14 cellular contexts compared by ENCODE assay signal in genomic region chr5:138903113-138903789, GRCh38. TPM values are rescaled to one million over a fixed set of nuclear protein-coding genes. Genes with fewer than 3 reads are reported as not detected.
DNase-seq lines count a peak whose midpoint lies in the region; ATAC-seq, FAIRE-seq and TF ChIP-seq lines count a peak whose summit lies in the region.
"Had no signal": no experiment of that assay in that cellular context is flagged by ENCODE, and none has a peak within 500 bp of the region (broad histone marks: within the 10 kb centered on the region; RNA-seq: fewer than 3 reads in every experiment).

No MANE protein-coding gene starts in this region.

- peak; percentile 31 for DNase-seq in HT-29 (ENCODE audit: low spot score)
- DNase-seq in K562 (ENCODE audit: extremely low read depth in 1 of 4, low spot score in 3 of 4), result no peak
- DNase-seq in glomerular visceral epithelial cell (ENCODE audit: extremely low spot score), result peak; percentile 33
- DNase-seq in smooth muscle cell (lab: John Stamatoyannopoulos, UW; ENCODE audit: unreplicated experiment), result no peak
- no peak for DNase-seq in DMS153 treated with DMSO at 0.1 percent for 48 hours (lab: John Stamatoyannopoulos, UW; ENCODE audit: unreplicated experiment)
- DNase-seq: activated gamma-delta T cell, COR-L47, midbrain, NCI-H146, NCI-H69, substantia nigra had no signal

- no peak overlapping the region for H3K4me3 ChIP-seq in K562
- H3K4me3 ChIP-seq in smooth muscle cell, result no peak overlapping the region
- H3K4me3 ChIP-seq: SK-N-MC had no signal

- FAIRE-seq in K562 (lab: Jason Lieb, UNC), result peak; percentile 26

- H3K4me2 ChIP-seq in K562 (ENCODE audit: insufficient read depth, low read length) (no peak overlapping the region), smooth muscle cell (no peak overlapping the region)

- H3K4me1 ChIP-seq in K562 (replicated peaks in 1 of 2; ENCODE audit: control insufficient read depth in 2 of 2, insufficient read depth in 2 of 2, low read length in 2 of 2) (peaks cover 0 to 8% of the 10 kb centered on the region in 2 experiments; a peak in 2 of 5 replicates), smooth muscle cell (ENCODE audit: low read depth) (no peaks in the 10 kb centered on the region)

- H2AFZ ChIP-seq in K562 (ENCODE audit: low read depth, low read length) (no peak overlapping the region), smooth muscle cell (ENCODE audit: low read depth) (no peak overlapping the region)

- H3K79me2 ChIP-seq in K562 (ENCODE audit: control insufficient read depth, insufficient read depth, low read length) (no peaks in the 10 kb centered on the region), smooth muscle cell (ENCODE audit: low read depth) (peaks cover 19% of the 10 kb centered on the region)

- H3K27me3 ChIP-seq in K562 (ENCODE audit: control insufficient read depth in 2 of 2, insufficient read depth in 2 of 2, low read length in 2 of 2) (no peaks in the 10 kb centered on the region), smooth muscle cell (ENCODE audit: low read depth) (no peaks in the 10 kb centered on the region)

- TF ChIP-seq RAD21 in K562 (CRISPR knock-in tag; conservative IDR thresholded peaks at IDR 0.05 in 1 of 2, IDR thresholded peaks at IDR 0.05 in 1 of 2), result no peak

- no peak for TF ChIP-seq POLR2A in K562 (conservative IDR thresholded peaks at IDR 0.05)

- POLR2A ChIA-PET in K562 (lab: Yijun Ruan, JAX), result interaction anchor here (1.0 kb wide), 1 partner anchor 25 kb away, joined by 3 read pairs; no protein-coding TSS in a partner anchor

- CTCF ChIA-PET in K562 (lab: Yijun Ruan, JAX; ENCODE audit: low intra/inter-chr PET ratio), result no interaction called here

- TF ChIP-seq EP300 in K562 (IDR thresholded peaks at IDR 0.05; ENCODE audit: low read length), result no peak

- peaks cover 4% of the 10 kb centered on the region for H3F3A ChIP-seq in smooth muscle cell (ENCODE audit: low read depth)

- in situ Hi-C loops in K562 (cut with MboI), result no loop called here

- no peaks in the 10 kb centered on the region for H3K9me3 ChIP-seq in K562 (replicated peaks; ENCODE audit: control insufficient read depth, insufficient read depth, low read depth, low read length)
- no peaks in the 10 kb centered on the region for H3K9me3 ChIP-seq in smooth muscle cell (replicated peaks; ENCODE audit: low read depth)

- H3K9ac ChIP-seq in K562 (ENCODE audit: insufficient read depth in 1 of 2, low read depth in 2 of 2, low read length in 2 of 2) (no peak overlapping the region), smooth muscle cell (ENCODE audit: low read depth) (peak overlapping the region; percentile 13)

- no TSS peak for BruUV-seq in K562 (replicated peaks; lab: Mats Ljungman, UMichigan)

- H3K27ac ChIP-seq in K562 (ENCODE audit: extremely low read depth, low read depth, low read length), result no peak overlapping the region
- peak overlapping the region; percentile 66 for H3K27ac ChIP-seq in smooth muscle cell (ENCODE audit: low read depth)
- H3K27ac ChIP-seq: SK-N-MC had no signal

- 89% methylated on average over 10 of the region's 10 CpGs for WGBS in K562 (ENCODE audit: insufficient coverage, low coverage, missing lambda C conversion rate)
- WGBS in smooth muscle cell (ENCODE audit: low lambda C conversion rate), result 76% methylated on average over 10 of the region's 10 CpGs

- intact Hi-C loops in K562 (cut with micrococcal nuclease), result no loop called here

- TF ChIP-seq CTCF in K562 (IDR thresholded peaks at IDR 0.05 in 2 of 3, conservative IDR thresholded peaks at IDR 0.05 in 1 of 3; ENCODE audit: insufficient read depth in 2 of 3, low read depth in 1 of 3, low read length in 3 of 3) (no peak), smooth muscle cell (IDR thresholded peaks at IDR 0.05; ENCODE audit: borderline replicate concordance, insufficient read depth, poor library complexity, severe bottlenecking) (no peak)

- no peaks in the 10 kb centered on the region for H4K20me1 ChIP-seq in K562 (replicated peaks; ENCODE audit: control insufficient read depth, insufficient read depth, low read length)
- peaks cover 38% of the 10 kb centered on the region for H4K20me1 ChIP-seq in smooth muscle cell (ENCODE audit: low read depth)

- no peaks in the 10 kb centered on the region for H3K9me1 ChIP-seq in K562 (ENCODE audit: control insufficient read depth, insufficient read depth, low read length)

- H3K36me3 ChIP-seq in K562 (ENCODE audit: control insufficient read depth, insufficient read depth, low read length) (peaks cover 14% of the 10 kb centered on the region; the same call in 2 of the 3 replicates), smooth muscle cell (ENCODE audit: low read depth) (peaks cover 17% of the 10 kb centered on the region)

- no peak for ATAC-seq in K562
- ATAC-seq in HG03342 (IDR thresholded peaks at IDR 0.05; ENCODE audit: unreplicated experiment), result no peak
- ATAC-seq in HG03175 (IDR thresholded peaks at IDR 0.05; ENCODE audit: unreplicated experiment), result no peak

TF ChIP-seq in K562, 482 proteins besides CTCF, POLR2A, EP300 and RAD21:
- TF ChIP-seq RBM17 (IDR thresholded peaks at IDR 0.05; ENCODE audit: borderline replicate concordance, low read depth, low read length) (no peak), HMG20B (CRISPR knock-in tag; IDR thresholded peaks at IDR 0.05) (no peak), POU5F1 (IDR thresholded peaks at IDR 0.05; ENCODE audit: borderline replicate concordance, low read depth, low read length, partially characterized antibody) (no peak), ZBTB26 (CRISPR knock-in tag; IDR thresholded peaks at IDR 0.05) (no peak), ASH1L (IDR thresholded peaks at IDR 0.05; ENCODE audit: borderline replicate concordance, low read depth, partially characterized antibody) (no peak), JUND (IDR thresholded peaks at IDR 0.05; ENCODE audit: borderline replicate concordance, low read depth, low read length) (no peak), JUND (tag; IDR thresholded peaks at IDR 0.05; ENCODE audit: borderline replicate concordance, low read depth, low read length) (no peak)

RNA-seq across cellular contexts. Expression of gene LRRTM2, which starts 28.1 kb away (rescaled TPM):
- not detected in 2 replicates for total RNA-seq in HT-29 (2014; rRNA removed; shearing (Covaris generic))
- total RNA-seq in K562 (2011; cell fraction: chromatin; rRNA removed; ENCODE audit: low replicate concordance), result 0.07 TPM in 1 of 2 replicates, not detected in the other
- total RNA-seq in K562 (2011; cell fraction: nucleolus; rRNA removed), result not detected in 2 replicates
- total RNA-seq in K562 (2011; cell fraction: nucleoplasm; rRNA removed), result not detected in 2 replicates
- under 0.01 TPM in 1 of 2 replicates, not detected in the other for total RNA-seq in K562 (2014; rRNA removed)
- not detected in 2 replicates for total RNA-seq in K562 (2014; rRNA removed; fragmentation: Illumina TruSeq; extraction: Trizol)
- 0.07 TPM in 1 of 2 replicates, not detected in the other for total RNA-seq in K562 (2015; rRNA removed; fragmentation: Illumina TruSeq; extraction: Trizol)
- total RNA-seq in K562 (2021), result not detected in 2 replicates
- 0.03 TPM in 1 of 2 replicates, not detected in the other for polyA plus RNA-seq in K562 (2011; rRNA removed)
- polyA plus RNA-seq in K562 (2011; cell fraction: cytosol; rRNA removed), result not detected in 2 replicates
- 0.03 and 0.04 TPM in 2 replicates for polyA plus RNA-seq in K562 (2011; cell fraction: nucleus; rRNA removed)
- polyA plus RNA-seq in K562 (2012), result 0.01 and 0.08 TPM in 2 replicates
- 0.07 TPM in 1 of 2 replicates, not detected in the other for polyA plus RNA-seq in K562 (2014; fragmentation: Illumina TruSeq; extraction: Trizol)
- under 1 TPM; 0.01 to 0.03 TPM for polyA plus RNA-seq in K562 (2014; fragmentation: Nextera tagmentation; extraction: Ambion mirVana)
- not detected in 2 replicates for polyA plus RNA-seq in K562 (2014; rRNA removed)
- not detected in 2 replicates for polyA minus RNA-seq in K562 (2011; rRNA and poly(A)+ RNA removed)
- not detected in 2 replicates for polyA minus RNA-seq in K562 (2011; cell fraction: cytosol; rRNA and poly(A)+ RNA removed)
- polyA minus RNA-seq in K562 (2011; cell fraction: nucleus; rRNA and poly(A)+ RNA removed), result 0.11 TPM in 1 of 2 replicates, not detected in the other
- total RNA-seq in smooth muscle cell, result 0.22 and 0.81 TPM in 2 replicates
- 0.76 and 0.95 TPM in 2 replicates for polyA plus RNA-seq in smooth muscle cell

Comparison
In these comparisons a context has a peak if more than half of its experiments do, and no peak if none do; other contexts are left out.
1. DNase-seq: peak in HT-29 (single experiment) and glomerular visceral epithelial cell (single experiment); none in K562 (0 of 4), smooth muscle cell (single experiment) and DMS153 treated with DMSO at 0.1 percent for 48 hours (single experiment).